In genomic region chr4:78951862-78952472, GRCh38 we compare ENCODE assay signal across 8 cellular contexts. TPM values are rescaled to one million over a fixed set of nuclear protein-coding genes. Genes with fewer than 3 reads are reported as not detected.
DNase-seq lines count a peak whose midpoint lies in the region; ATAC-seq and TF ChIP-seq lines count a peak whose summit lies in the region.

No MANE protein-coding gene starts in this region.

- intact Hi-C loops in dorsolateral prefrontal cortex (cut with DNase I), result loop anchor here in 1 of 2 donors (5.0 kb wide), 2 partner anchors 625 to 1255 kb away; no protein-coding TSS in a partner anchor

- no peaks in the 10 kb centered on the region for H3K27me3 ChIP-seq in dorsolateral prefrontal cortex

- ATAC-seq in GM21723 (IDR thresholded peaks at IDR 0.05; ENCODE audit: unreplicated experiment), result peak; percentile 78
- peak; percentile 65 for ATAC-seq in memory B cell (ENCODE audit: low read depth)

- H3K27ac ChIP-seq in dorsolateral prefrontal cortex, result no peak overlapping the region

- DNase-seq in activated T-cell treated with anti-CD3 and anti-CD28 coated beads for 24 hours (ENCODE audit: low read depth) (peak; percentile 32), LHCN-M2 (ENCODE audit: low read depth) (peak; percentile 50), SKM-1 treated with dmso at 0.1 percent for 144 hours (lab: John Stamatoyannopoulos, UW; ENCODE audit: unreplicated experiment) (peak; percentile 60), dorsolateral prefrontal cortex (peak in 2 of 10 donors; percentile 18 to 43), memory B cell (ENCODE audit: low spot score in 2 of 2) (peak in 1 of 2 donors; percentile 39), GM19238 (ENCODE audit: insufficient read length, low spot score) (no peak)
- no peak for DNase-seq in activated T-cell treated with anti-CD3 and anti-CD28 coated beads, Interleukin-2, amount 50 U/mL, for 24 hours

- H3K27ac Mint-ChIP-seq in activated T-cell treated with anti-CD3 and anti-CD28 coated beads, Interleukin-2, amount 50 U/mL, for 24 hours, result no peak overlapping the region
- H3K27ac Mint-ChIP-seq in memory B cell, result no peak overlapping the region

- no peak overlapping the region for H3K4me3 Mint-ChIP-seq in activated T-cell treated with anti-CD3 and anti-CD28 coated beads, Interleukin-2, amount 50 U/mL, for 24 hours
- H3K4me3 Mint-ChIP-seq in memory B cell, result no peak overlapping the region

- H3K9me3 Mint-ChIP-seq in activated T-cell treated with anti-CD3 and anti-CD28 coated beads, Interleukin-2, amount 50 U/mL, for 24 hours, result no peaks in the 10 kb centered on the region
- no peaks in the 10 kb centered on the region for H3K9me3 Mint-ChIP-seq in memory B cell

- H3K36me3 Mint-ChIP-seq in activated T-cell treated with anti-CD3 and anti-CD28 coated beads, Interleukin-2, amount 50 U/mL, for 24 hours (ENCODE audit: low read depth), result no peaks in the 10 kb centered on the region
- no peaks in the 10 kb centered on the region for H3K36me3 Mint-ChIP-seq in memory B cell

- H3K4me3 ChIP-seq in dorsolateral prefrontal cortex, result no peak overlapping the region

- H3K27me3 Mint-ChIP-seq in activated T-cell treated with anti-CD3 and anti-CD28 coated beads, Interleukin-2, amount 50 U/mL, for 24 hours, result peaks cover 20% of the 10 kb centered on the region
- peaks cover 6% of the 10 kb centered on the region for H3K27me3 Mint-ChIP-seq in memory B cell

- peaks cover 1% of the 10 kb centered on the region for H3K4me1 Mint-ChIP-seq in activated T-cell treated with anti-CD3 and anti-CD28 coated beads, Interleukin-2, amount 50 U/mL, for 24 hours (ENCODE audit: low read depth)
- H3K4me1 Mint-ChIP-seq in memory B cell, result peaks cover 5% of the 10 kb centered on the region

- peak; percentile 50 to 94 (median 78) for TF ChIP-seq CTCF in dorsolateral prefrontal cortex (IDR thresholded peaks at IDR 0.05 in 54 of 56, conservative IDR thresholded peaks at IDR 0.05 in 2 of 56; ENCODE audit: low read depth in 1 of 56, partially characterized antibody in 56 of 56)

RNA-seq across cellular contexts. Expression of gene PAQR3, which starts 12.7 kb away (rescaled TPM):
- total RNA-seq in LHCN-M2 (2014; rRNA removed) (25.6 and 25.8 TPM in 2 replicates), dorsolateral prefrontal cortex (10 to 100 TPM; 22.7 to 60.0 (median 43.0) TPM)
- polyA plus RNA-seq in LHCN-M2 (2012), result 6.0 TPM

Comparison
In these comparisons a context has a peak if more than half of its experiments do, and no peak if none do; other contexts are left out.
1. DNase-seq: peak in activated T-cell treated with anti-CD3 and anti-CD28 coated beads for 24 hours (single experiment), LHCN-M2 (single experiment) and SKM-1 treated with dmso at 0.1 percent for 144 hours (single experiment); none in activated T-cell treated with anti-CD3 and anti-CD28 coated beads, Interleukin-2, amount 50 U/mL, for 24 hours (single experiment) and GM19238 (single experiment).